8 cellular contexts compared by ENCODE assay signal in the genomic region with DNA sequence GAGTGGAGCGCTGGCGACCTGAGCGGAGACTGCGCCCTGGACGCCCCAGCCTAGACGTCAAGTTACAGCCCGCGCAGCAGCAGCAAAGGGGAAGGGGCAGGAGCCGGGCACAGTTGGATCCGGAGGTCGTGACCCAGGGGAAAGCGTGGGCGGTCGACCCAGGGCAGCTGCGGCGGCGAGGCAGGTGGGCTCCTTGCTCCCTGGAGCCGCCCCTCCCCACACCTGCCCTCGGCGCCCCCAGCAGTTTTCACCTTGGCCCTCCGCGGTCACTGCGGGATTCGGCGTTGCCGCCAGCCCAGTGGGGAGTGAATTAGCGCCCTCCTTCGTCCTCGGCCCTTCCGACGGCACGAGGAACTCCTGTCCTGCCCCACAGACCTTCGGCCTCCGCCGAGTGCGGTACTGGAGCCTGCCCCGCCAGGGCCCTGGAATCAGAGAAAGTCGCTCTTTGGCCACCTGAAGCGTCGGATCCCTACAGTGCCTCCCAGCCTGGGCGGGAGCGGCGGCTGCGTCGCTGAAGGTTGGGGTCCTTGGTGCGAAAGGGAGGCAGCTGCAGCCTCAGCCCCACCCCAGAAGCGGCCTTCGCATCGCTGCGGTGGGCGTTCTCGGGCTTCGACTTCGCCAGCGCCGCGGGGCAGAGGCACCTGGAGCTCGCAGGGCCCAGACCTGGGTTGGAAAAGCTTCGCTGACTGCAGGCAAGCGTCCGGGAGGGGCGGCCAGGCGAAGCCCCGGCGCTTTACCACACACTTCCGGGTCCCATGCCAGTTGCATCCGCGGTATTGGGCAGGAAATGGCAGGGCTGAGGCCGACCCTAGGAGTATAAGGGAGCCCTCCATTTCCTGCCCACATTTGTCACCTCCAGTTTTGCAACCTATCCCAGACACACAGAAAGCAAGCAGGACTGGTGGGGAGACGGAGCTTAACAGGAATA. TPM values are rescaled to one million over a fixed set of nuclear protein-coding genes. Genes with fewer than 3 reads are reported as not detected.
DNase-seq lines count a peak whose midpoint lies in the region; TF ChIP-seq lines count a peak whose summit lies in the region.

No MANE protein-coding gene starts in this region.

- H3K4me3 ChIP-seq in iPS DF 6.9 (ENCODE audit: low read length): peak overlapping the region; percentile 40; the same call in 1 of the 2 replicates
- no peak overlapping the region for H3K4me3 ChIP-seq in SK-N-SH (ENCODE audit: low read depth in 2 of 2, low read length in 1 of 2)

- TF ChIP-seq CTCF in SK-N-SH (IDR thresholded peaks at IDR 0.05): no peak

- peaks cover 56% of the 10 kb centered on the region for H3K27me3 ChIP-seq in iPS DF 6.9 (ENCODE audit: control insufficient read depth, insufficient read depth, low read length)
- H3K27me3 ChIP-seq in SK-N-SH (ENCODE audit: insufficient read depth): no peaks in the 10 kb centered on the region

- H3K9ac ChIP-seq in SK-N-SH: no peak overlapping the region

- no peaks in the 10 kb centered on the region for H3F3A ChIP-seq in SK-N-SH (replicated peaks; ENCODE audit: insufficient read depth)

- DNase-seq in GM19240 (ENCODE audit: insufficient read length, low spot score): peak; percentile 81
- peak; percentile 62 for DNase-seq in NAMALWA (ENCODE audit: low spot score)
- peak; percentile 58 for DNase-seq in activated naive CD4-positive, alpha-beta T cell treated with Interleukin-2 at 50 U/mL for 16 hours
- no peak for DNase-seq in iPS DF 6.9 (ENCODE audit: low read depth, low spot score)
- peak; percentile 37 for DNase-seq in stimulated activated CD4-positive, alpha-beta T cell treated with anti-CD3 and anti-CD28 coated beads, Interleukin-12 subunit alpha, Interleukin-12 subunit beta, amount 100 ng/mL, for 4 hours
- DNase-seq in SK-N-SH: no peak
- no peak for DNase-seq in OCI-M2 (lab: John Stamatoyannopoulos, UW; ENCODE audit: unreplicated experiment)
- DNase-seq in foreskin melanocyte: no peak

- H3K4me1 ChIP-seq in iPS DF 6.9 (ENCODE audit: control insufficient read depth, insufficient read depth, low read length) (peaks cover 7% of the 10 kb centered on the region; the same call in 1 of the 2 replicates), SK-N-SH (ENCODE audit: control insufficient read depth in 1 of 2, insufficient read depth in 2 of 2, low read depth in 1 of 2, low read length in 1 of 2) (peaks cover 0 to 5% of the 10 kb centered on the region in 2 experiments; a peak in 1 of 4 replicates)

- H3K27ac ChIP-seq in iPS DF 6.9 (ENCODE audit: low read length) (no peak overlapping the region), SK-N-SH (ENCODE audit: low read depth in 2 of 2, low read length in 1 of 2) (no peak overlapping the region)

- H4K20me1 ChIP-seq in SK-N-SH (ENCODE audit: insufficient read depth): no peaks in the 10 kb centered on the region

- CTCF ChIA-PET in SK-N-SH (lab: Yijun Ruan, JAX): interaction anchor here (1.1 to 2.3 kb wide), 4 partner anchors 12 to 149 kb away, joined by 3 to 13 read pairs (median 6); no protein-coding TSS in a partner anchor

- H2AFZ ChIP-seq in SK-N-SH (ENCODE audit: low read depth): no peak overlapping the region

- no peaks in the 10 kb centered on the region for H3K79me2 ChIP-seq in SK-N-SH (ENCODE audit: insufficient read depth)

- H3K9me3 ChIP-seq in iPS DF 6.9 (ENCODE audit: control insufficient read depth, insufficient read depth, low read length): no peaks in the 10 kb centered on the region
- H3K9me3 ChIP-seq in SK-N-SH: no peaks in the 10 kb centered on the region

- POLR2A ChIA-PET in SK-N-SH (lab: Yijun Ruan, JAX): interaction anchor here (0.9 kb wide), 1 partner anchor 23 kb away, joined by 3 read pairs; no protein-coding TSS in a partner anchor

- H3K4me2 ChIP-seq in SK-N-SH: no peak overlapping the region

- WGBS in iPS DF 6.9 (ENCODE audit: insufficient coverage, insufficient read length): no CpG with 5 or more reads among the region's 70 CpGs
- WGBS in SK-N-SH (ENCODE audit: low lambda C conversion rate): 98% methylated on average over 39 of the region's 70 CpGs

- no peaks in the 10 kb centered on the region for H3K36me3 ChIP-seq in iPS DF 6.9 (ENCODE audit: control insufficient read depth, insufficient read depth, low read length)
- no peaks in the 10 kb centered on the region for H3K36me3 ChIP-seq in SK-N-SH (replicated peaks in 1 of 2; ENCODE audit: control insufficient read depth in 1 of 2, insufficient read depth in 2 of 2, low read length in 1 of 2)

- TF ChIP-seq EP300 in SK-N-SH (IDR thresholded peaks at IDR 0.05; ENCODE audit: borderline replicate concordance in 1 of 2, low read depth in 1 of 2, low read length in 1 of 2): no peak

- H3K9me2 ChIP-seq in SK-N-SH: no peaks in the 10 kb centered on the region

- no peak for TF ChIP-seq RAD21 in SK-N-SH (IDR thresholded peaks at IDR 0.05; ENCODE audit: low read length)

TF ChIP-seq in SK-N-SH, 30 proteins besides CTCF, POLR2A, EP300 and RAD21:
- TF ChIP-seq, protein P1, sequence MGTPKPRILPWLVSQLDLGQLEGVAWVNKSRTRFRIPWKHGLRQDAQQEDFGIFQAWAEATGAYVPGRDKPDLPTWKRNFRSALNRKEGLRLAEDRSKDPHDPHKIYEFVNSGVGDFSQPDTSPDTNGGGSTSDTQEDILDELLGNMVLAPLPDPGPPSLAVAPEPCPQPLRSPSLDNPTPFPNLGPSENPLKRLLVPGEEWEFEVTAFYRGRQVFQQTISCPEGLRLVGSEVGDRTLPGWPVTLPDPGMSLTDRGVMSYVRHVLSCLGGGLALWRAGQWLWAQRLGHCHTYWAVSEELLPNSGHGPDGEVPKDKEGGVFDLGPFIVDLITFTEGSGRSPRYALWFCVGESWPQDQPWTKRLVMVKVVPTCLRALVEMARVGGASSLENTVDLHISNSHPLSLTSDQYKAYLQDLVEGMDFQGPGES (IDR thresholded peaks at IDR 0.05; ENCODE audit: low read depth, low read length): no peak
- TF ChIP-seq RCOR1 (IDR thresholded peaks at IDR 0.05; ENCODE audit: low read length) (no peak), TEAD4 (IDR thresholded peaks at IDR 0.05; ENCODE audit: borderline replicate concordance, insufficient read depth) (no peak), SMC3 (IDR thresholded peaks at IDR 0.05; ENCODE audit: low read depth, low read length) (no peak), SIN3A (IDR thresholded peaks at IDR 0.05; ENCODE audit: borderline replicate concordance, low read depth, low read length) (no peak), POLR2AphosphoS5 (IDR thresholded peaks at IDR 0.05; ENCODE audit: low read depth, low read length) (no peak), YY1 (IDR thresholded peaks at IDR 0.05; ENCODE audit: low read depth) (no peak)
- TF ChIP-seq, protein P2, sequence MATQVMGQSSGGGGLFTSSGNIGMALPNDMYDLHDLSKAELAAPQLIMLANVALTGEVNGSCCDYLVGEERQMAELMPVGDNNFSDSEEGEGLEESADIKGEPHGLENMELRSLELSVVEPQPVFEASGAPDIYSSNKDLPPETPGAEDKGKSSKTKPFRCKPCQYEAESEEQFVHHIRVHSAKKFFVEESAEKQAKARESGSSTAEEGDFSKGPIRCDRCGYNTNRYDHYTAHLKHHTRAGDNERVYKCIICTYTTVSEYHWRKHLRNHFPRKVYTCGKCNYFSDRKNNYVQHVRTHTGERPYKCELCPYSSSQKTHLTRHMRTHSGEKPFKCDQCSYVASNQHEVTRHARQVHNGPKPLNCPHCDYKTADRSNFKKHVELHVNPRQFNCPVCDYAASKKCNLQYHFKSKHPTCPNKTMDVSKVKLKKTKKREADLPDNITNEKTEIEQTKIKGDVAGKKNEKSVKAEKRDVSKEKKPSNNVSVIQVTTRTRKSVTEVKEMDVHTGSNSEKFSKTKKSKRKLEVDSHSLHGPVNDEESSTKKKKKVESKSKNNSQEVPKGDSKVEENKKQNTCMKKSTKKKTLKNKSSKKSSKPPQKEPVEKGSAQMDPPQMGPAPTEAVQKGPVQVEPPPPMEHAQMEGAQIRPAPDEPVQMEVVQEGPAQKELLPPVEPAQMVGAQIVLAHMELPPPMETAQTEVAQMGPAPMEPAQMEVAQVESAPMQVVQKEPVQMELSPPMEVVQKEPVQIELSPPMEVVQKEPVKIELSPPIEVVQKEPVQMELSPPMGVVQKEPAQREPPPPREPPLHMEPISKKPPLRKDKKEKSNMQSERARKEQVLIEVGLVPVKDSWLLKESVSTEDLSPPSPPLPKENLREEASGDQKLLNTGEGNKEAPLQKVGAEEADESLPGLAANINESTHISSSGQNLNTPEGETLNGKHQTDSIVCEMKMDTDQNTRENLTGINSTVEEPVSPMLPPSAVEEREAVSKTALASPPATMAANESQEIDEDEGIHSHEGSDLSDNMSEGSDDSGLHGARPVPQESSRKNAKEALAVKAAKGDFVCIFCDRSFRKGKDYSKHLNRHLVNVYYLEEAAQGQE (IDR thresholded peaks at IDR 0.05; ENCODE audit: low read depth, low read length): no peak

RNA-seq across cellular contexts. Expression of a gene that starts 4.2 kb away (rescaled TPM):
- polyA plus RNA-seq in SK-N-SH (2012; rRNA removed): 0.59 and 0.68 TPM in 2 replicates
- polyA plus RNA-seq in SK-N-SH (2012; cell fraction: cytosol; rRNA removed): 0.27 and 0.30 TPM in 2 replicates
- 5.1 and 5.9 TPM in 2 replicates for polyA plus RNA-seq in SK-N-SH (2012; cell fraction: nucleus; rRNA removed)

RNA-seq across cellular contexts. Expression of a gene that starts 19.7 kb away (rescaled TPM):
- polyA plus RNA-seq in SK-N-SH (2012; rRNA removed): 34.6 and 38.3 TPM in 2 replicates
- 18.1 and 26.1 TPM in 2 replicates for polyA plus RNA-seq in SK-N-SH (2012; cell fraction: cytosol; rRNA removed)
- polyA plus RNA-seq in SK-N-SH (2012; cell fraction: nucleus; rRNA removed): 46.6 and 59.5 TPM in 2 replicates

RNA-seq across cellular contexts. Expression of a gene that starts 20.1 kb away (rescaled TPM):
- 51.9 and 63.2 TPM in 2 replicates for polyA plus RNA-seq in SK-N-SH (2012; rRNA removed)
- 47.0 and 47.9 TPM in 2 replicates for polyA plus RNA-seq in SK-N-SH (2012; cell fraction: cytosol; rRNA removed)
- 92.9 and 108 TPM in 2 replicates for polyA plus RNA-seq in SK-N-SH (2012; cell fraction: nucleus; rRNA removed)

Comparison
In these comparisons a context has a peak if more than half of its experiments do, and no peak if none do; other contexts are left out.
1. DNase-seq: peak in GM19240 (single experiment), NAMALWA (single experiment), activated naive CD4-positive, alpha-beta T cell treated with Interleukin-2 at 50 U/mL for 16 hours (single experiment) and stimulated activated CD4-positive, alpha-beta T cell treated with anti-CD3 and anti-CD28 coated beads, Interleukin-12 subunit alpha, Interleukin-12 subunit beta, amount 100 ng/mL, for 4 hours (single experiment); none in iPS DF 6.9 (single experiment), SK-N-SH (single experiment), OCI-M2 (single experiment) and foreskin melanocyte (single experiment).